In the genomic region with DNA sequence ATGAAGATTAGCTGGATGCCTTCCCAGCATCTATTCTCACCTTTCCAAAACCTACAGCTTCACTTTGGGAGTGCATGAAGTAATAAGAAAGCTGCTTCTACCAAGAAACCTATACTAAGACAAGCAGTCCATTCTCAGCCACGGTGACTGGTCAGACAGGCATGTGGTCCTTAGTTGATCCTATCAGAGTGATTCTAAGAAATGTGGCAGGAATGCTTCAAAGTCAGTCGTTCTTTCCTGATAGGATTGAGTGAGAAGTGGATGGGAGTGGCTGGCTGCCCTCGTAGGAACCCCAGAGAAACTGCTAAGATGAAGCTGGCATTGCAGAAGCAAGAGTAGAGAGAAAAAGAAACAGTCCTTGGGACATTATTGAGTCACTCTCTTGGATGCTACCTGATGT, we compare ENCODE assay signal across 15 cellular contexts. TPM values are rescaled to one million over a fixed set of nuclear protein-coding genes. Genes with fewer than 3 reads are reported as not detected.
DNase-seq lines count a peak whose midpoint lies in the region; TF ChIP-seq lines count a peak whose summit lies in the region.
"Had no signal": no experiment of that assay in that cellular context is flagged by ENCODE, and none has a peak within 500 bp of the region (broad histone marks: within the 10 kb centered on the region; RNA-seq: fewer than 3 reads in every experiment).

No MANE protein-coding gene starts in this region.

- no peak overlapping the region for H3K27ac Mint-ChIP-seq in MCF 10A (ENCODE audit: low read depth, unreplicated experiment)
- H3K27ac Mint-ChIP-seq in activated T-helper 2 cell treated with anti-CD3 and anti-CD28 coated beads, Interferon-gamma antibody, Interleukin-2, Interleukin-4, amounts not matched to agents 10 μg/mL and 5 μg/mL and 100 μg/mL, durations not matched to agents 14 hours and 24 hours and 36 hours: peak overlapping the region; percentile 59
- no peak overlapping the region for H3K27ac Mint-ChIP-seq in activated T-helper 1 cell treated with anti-CD3 and anti-CD28 coated beads, Interleukin-12 subunit alpha, Interleukin-12 subunit beta, Interleukin-2, Interleukin-4 antibody, amounts not matched to agents 30 ng/mL and 10 ng/mL and 1 ng/mL, durations not matched to agents 14 hours and 24 hours and 36 hours
- H3K27ac Mint-ChIP-seq: CD8-positive, alpha-beta memory T cell had no signal

- peaks cover 15% of the 10 kb centered on the region for H3K9me3 Mint-ChIP-seq in MCF 10A (ENCODE audit: unreplicated experiment)
- peaks cover 6% of the 10 kb centered on the region for H3K9me3 Mint-ChIP-seq in activated T-helper 2 cell treated with anti-CD3 and anti-CD28 coated beads, Interferon-gamma antibody, Interleukin-2, Interleukin-4, amounts not matched to agents 10 μg/mL and 5 μg/mL and 100 μg/mL, durations not matched to agents 14 hours and 24 hours and 36 hours
- H3K9me3 Mint-ChIP-seq in activated T-helper 1 cell treated with anti-CD3 and anti-CD28 coated beads, Interleukin-12 subunit alpha, Interleukin-12 subunit beta, Interleukin-2, Interleukin-4 antibody, amounts not matched to agents 30 ng/mL and 10 ng/mL and 1 ng/mL, durations not matched to agents 14 hours and 24 hours and 36 hours: peaks cover 13% of the 10 kb centered on the region

- intact Hi-C loops in mammary epithelial cell (cut with micrococcal nuclease): no loop called here
- intact Hi-C loops in MCF 10A (cut with micrococcal nuclease): no loop called here
- intact Hi-C loops in activated T-helper 2 cell treated with anti-CD3 and anti-CD28 coated beads, Interferon-gamma antibody, Interleukin-2, Interleukin-4, amounts not matched to agents 10 μg/mL and 5 μg/mL and 100 μg/mL, durations not matched to agents 14 hours and 24 hours and 36 hours (cut with micrococcal nuclease): no loop called here
- intact Hi-C loops in activated T-helper 1 cell treated with anti-CD3 and anti-CD28 coated beads, Interleukin-12 subunit alpha, Interleukin-12 subunit beta, Interleukin-2, Interleukin-4 antibody, amounts not matched to agents 30 ng/mL and 10 ng/mL and 1 ng/mL, durations not matched to agents 14 hours and 24 hours and 36 hours (cut with micrococcal nuclease): no loop called here
- intact Hi-C loops in dorsolateral prefrontal cortex (cut with DNase I): no loop called here

- no peak overlapping the region for H3K4me3 Mint-ChIP-seq in MCF 10A (ENCODE audit: unreplicated experiment)
- H3K4me3 Mint-ChIP-seq in activated T-helper 2 cell treated with anti-CD3 and anti-CD28 coated beads, Interferon-gamma antibody, Interleukin-2, Interleukin-4, amounts not matched to agents 10 μg/mL and 5 μg/mL and 100 μg/mL, durations not matched to agents 14 hours and 24 hours and 36 hours (ENCODE audit: low read depth): no peak overlapping the region
- H3K4me3 Mint-ChIP-seq in activated T-helper 1 cell treated with anti-CD3 and anti-CD28 coated beads, Interleukin-12 subunit alpha, Interleukin-12 subunit beta, Interleukin-2, Interleukin-4 antibody, amounts not matched to agents 30 ng/mL and 10 ng/mL and 1 ng/mL, durations not matched to agents 14 hours and 24 hours and 36 hours: no peak overlapping the region

- no peaks in the 10 kb centered on the region for H3K27me3 Mint-ChIP-seq in MCF 10A (ENCODE audit: insufficient read depth, unreplicated experiment)
- H3K27me3 Mint-ChIP-seq in activated T-helper 2 cell treated with anti-CD3 and anti-CD28 coated beads, Interferon-gamma antibody, Interleukin-2, Interleukin-4, amounts not matched to agents 10 μg/mL and 5 μg/mL and 100 μg/mL, durations not matched to agents 14 hours and 24 hours and 36 hours (ENCODE audit: low read depth): no peaks in the 10 kb centered on the region
- H3K27me3 Mint-ChIP-seq in activated T-helper 1 cell treated with anti-CD3 and anti-CD28 coated beads, Interleukin-12 subunit alpha, Interleukin-12 subunit beta, Interleukin-2, Interleukin-4 antibody, amounts not matched to agents 30 ng/mL and 10 ng/mL and 1 ng/mL, durations not matched to agents 14 hours and 24 hours and 36 hours (ENCODE audit: insufficient read depth): peaks cover 2% of the 10 kb centered on the region

- 59% methylated on average over 3 of the region's 3 CpGs for WGBS in mammary epithelial cell (ENCODE audit: low coverage, missing lambda C conversion rate)

- H3K27me3 ChIP-seq in mammary epithelial cell (ENCODE audit: insufficient read depth, low read length) (no peaks in the 10 kb centered on the region), dorsolateral prefrontal cortex (peaks cover 0 to 61% (median 15%) of the 10 kb centered on the region in 45 donors)
- H3K27me3 ChIP-seq: BLaER1 had no signal

- H3K36me3 ChIP-seq in mammary epithelial cell (ENCODE audit: insufficient read depth, low read length): no peaks in the 10 kb centered on the region
- H3K36me3 ChIP-seq: BLaER1 had no signal

- no peaks in the 10 kb centered on the region for H4K20me1 ChIP-seq in mammary epithelial cell (ENCODE audit: insufficient read depth, low read length)
- H4K20me1 ChIP-seq: BLaER1 had no signal

- H3K4me1 Mint-ChIP-seq in MCF 10A (ENCODE audit: insufficient read depth, unreplicated experiment): peaks cover 25% of the 10 kb centered on the region
- peaks cover 40% of the 10 kb centered on the region for H3K4me1 Mint-ChIP-seq in activated T-helper 2 cell treated with anti-CD3 and anti-CD28 coated beads, Interferon-gamma antibody, Interleukin-2, Interleukin-4, amounts not matched to agents 10 μg/mL and 5 μg/mL and 100 μg/mL, durations not matched to agents 14 hours and 24 hours and 36 hours (ENCODE audit: low read depth)
- peaks cover 19% of the 10 kb centered on the region for H3K4me1 Mint-ChIP-seq in activated T-helper 1 cell treated with anti-CD3 and anti-CD28 coated beads, Interleukin-12 subunit alpha, Interleukin-12 subunit beta, Interleukin-2, Interleukin-4 antibody, amounts not matched to agents 30 ng/mL and 10 ng/mL and 1 ng/mL, durations not matched to agents 14 hours and 24 hours and 36 hours (ENCODE audit: low read depth)

- H3K4me2 ChIP-seq in mammary epithelial cell (ENCODE audit: insufficient read depth, low read depth, low read length): no peak overlapping the region
- H3K4me2 ChIP-seq: BLaER1 had no signal

- no peak overlapping the region for H3K27ac ChIP-seq in mammary epithelial cell (ENCODE audit: insufficient read depth, low read depth, low read length)
- no peak overlapping the region for H3K27ac ChIP-seq in dorsolateral prefrontal cortex
- H3K27ac ChIP-seq: BLaER1 had no signal

- POLR2A ChIA-PET in MCF 10A (lab: Yijun Ruan, JAX) (interaction anchor here (0.5 to 1.6 kb wide), 3 partner anchors 14 to 125 kb away, joined by 4 to 5 read pairs (median 5); no protein-coding TSS in a partner anchor), GM10248 (lab: Yijun Ruan, JAX) (no interaction called here)

- H3K9me3 ChIP-seq in mammary epithelial cell (replicated peaks; ENCODE audit: insufficient read depth, low read length): no peaks in the 10 kb centered on the region
- H3K9me3 ChIP-seq: BLaER1 had no signal

- dilution Hi-C loops in mammary epithelial cell (cut with HindIII; ENCODE audit: low sequenced_read_pairs): no loop called here

- in situ Hi-C loops in mammary epithelial cell (cut with MboI; ENCODE audit: low sequenced_read_pairs in 2 of 2): no loop called here

- no peak overlapping the region for H3K9ac ChIP-seq in mammary epithelial cell (ENCODE audit: insufficient read depth, low read length)
- H3K9ac ChIP-seq: BLaER1 had no signal

- H3K36me3 Mint-ChIP-seq in MCF 10A (ENCODE audit: insufficient read depth, unreplicated experiment): no peaks in the 10 kb centered on the region
- peaks cover 3% of the 10 kb centered on the region for H3K36me3 Mint-ChIP-seq in activated T-helper 2 cell treated with anti-CD3 and anti-CD28 coated beads, Interferon-gamma antibody, Interleukin-2, Interleukin-4, amounts not matched to agents 10 μg/mL and 5 μg/mL and 100 μg/mL, durations not matched to agents 14 hours and 24 hours and 36 hours (ENCODE audit: low read depth)
- H3K36me3 Mint-ChIP-seq in activated T-helper 1 cell treated with anti-CD3 and anti-CD28 coated beads, Interleukin-12 subunit alpha, Interleukin-12 subunit beta, Interleukin-2, Interleukin-4 antibody, amounts not matched to agents 30 ng/mL and 10 ng/mL and 1 ng/mL, durations not matched to agents 14 hours and 24 hours and 36 hours (ENCODE audit: low read depth): peaks cover 5% of the 10 kb centered on the region

- TF ChIP-seq CTCF in mammary epithelial cell (conservative IDR thresholded peaks at IDR 0.05 in 1 of 2, IDR thresholded peaks at IDR 0.05 in 1 of 2; ENCODE audit: extremely low read depth in 1 of 2, insufficient read depth in 1 of 2, low read depth in 1 of 2, low read length in 2 of 2): no peak
- TF ChIP-seq CTCF in MCF 10A (IDR thresholded peaks at IDR 0.05; ENCODE audit: unreplicated experiment): no peak
- TF ChIP-seq CTCF in GM10248 (IDR thresholded peaks at IDR 0.05; ENCODE audit: control extremely low read depth, extremely low read depth, low read depth, missing control alignments): no peak
- TF ChIP-seq CTCF in dorsolateral prefrontal cortex (IDR thresholded peaks at IDR 0.05 in 54 of 56, conservative IDR thresholded peaks at IDR 0.05 in 2 of 56; ENCODE audit: low read depth in 1 of 56, partially characterized antibody in 56 of 56): no peak

- CTCF ChIA-PET in mammary epithelial cell (lab: Charles Lee; ENCODE audit: low non-redundant PET): no interaction called here
- CTCF ChIA-PET in MCF 10A (lab: Yijun Ruan, JAX): no interaction called here
- CTCF ChIA-PET in GM10248 (lab: Yijun Ruan, JAX): interaction anchor here (0.8 to 1.8 kb wide), 4 partner anchors 9 to 103 kb away, joined by 3 to 5 read pairs (median 3); no protein-coding TSS in a partner anchor

- BruUV-seq in mammary epithelial cell (replicated peaks; lab: Mats Ljungman, UMichigan) (no TSS peak), MCF 10A (replicated peaks; lab: Mats Ljungman, UMichigan) (no TSS peak)

- H2AFZ ChIP-seq in mammary epithelial cell (ENCODE audit: low read depth, low read length): no peak overlapping the region

- H3K79me2 ChIP-seq in mammary epithelial cell (ENCODE audit: insufficient read depth, low read length): no peaks in the 10 kb centered on the region

- DNase-seq in mammary epithelial cell: peak; percentile 37
- no peak for DNase-seq in MCF 10A (ENCODE audit: unreplicated experiment)
- DNase-seq in activated T-helper 2 cell treated with anti-CD3 and anti-CD28 coated beads, Interferon-gamma antibody, Interleukin-2, Interleukin-4, amounts not matched to agents 10 μg/mL and 5 μg/mL and 100 μg/mL, durations not matched to agents 14 hours and 24 hours and 36 hours (ENCODE audit: low spot score): no peak
- DNase-seq in kidney tubule cell (ENCODE audit: low spot score): peak; percentile 30
- DNase-seq in medulla oblongata (ENCODE audit: extremely low spot score): no peak
- no peak for DNase-seq in activated T-helper 1 cell treated with anti-CD3 and anti-CD28 coated beads, Interleukin-12 subunit alpha, Interleukin-12 subunit beta, Interleukin-2, Interleukin-4 antibody, amounts not matched to agents 30 ng/mL and 10 ng/mL and 1 ng/mL, durations not matched to agents 14 hours and 24 hours and 36 hours (ENCODE audit: low spot score)
- no peak for DNase-seq in GM10248 (ENCODE audit: extremely low spot score)
- DNase-seq in dorsolateral prefrontal cortex: no peak
- DNase-seq: CD8-positive, alpha-beta memory T cell; NCI-H1105 treated with DMSO at 0.1 percent for 48 hours; NCI-H187; NCI-H345; NCI-H69; RPMI8226 had no signal

- H3K4me3 ChIP-seq in mammary epithelial cell (replicated peaks in 1 of 3; ENCODE audit: insufficient read depth in 1 of 3, low read depth in 2 of 3, low read length in 3 of 3): no peak overlapping the region
- H3K4me3 ChIP-seq in dorsolateral prefrontal cortex: no peak overlapping the region
- H3K4me3 ChIP-seq: BLaER1 had no signal

- H3K4me1 ChIP-seq in mammary epithelial cell (ENCODE audit: insufficient read depth, low read length): peaks cover 27% of the 10 kb centered on the region
- H3K4me1 ChIP-seq: BLaER1 had no signal

RNA-seq across cellular contexts. Expression of a gene that starts 16.6 kb away (rescaled TPM):
- total RNA-seq in mammary epithelial cell (not detected), MCF 10A (2022) (not detected in 2 replicates), dorsolateral prefrontal cortex (not detected)
- polyA plus RNA-seq in mammary epithelial cell: not detected
- not detected for polyA minus RNA-seq in mammary epithelial cell
- 11.8 and 12.7 TPM in 2 replicates for total RNA-seq in activated T-helper 2 cell treated with anti-CD3 and anti-CD28 coated beads, Interferon-gamma antibody, Interleukin-2, Interleukin-4, amounts not matched to agents 10 μg/mL and 5 μg/mL and 100 μg/mL, durations not matched to agents 14 hours and 24 hours and 36 hours
- 1.2 and 1.3 TPM in 2 replicates for total RNA-seq in activated T-helper 1 cell treated with anti-CD3 and anti-CD28 coated beads, Interleukin-12 subunit alpha, Interleukin-12 subunit beta, Interleukin-2, Interleukin-4 antibody, amounts not matched to agents 30 ng/mL and 10 ng/mL and 1 ng/mL, durations not matched to agents 14 hours and 24 hours and 36 hours

Comparison
In these comparisons a context has a peak if more than half of its experiments do, and no peak if none do; other contexts are left out.
1. DNase-seq: peak in mammary epithelial cell (single experiment) and kidney tubule cell (single experiment); none in MCF 10A (single experiment), activated T-helper 2 cell treated with anti-CD3 and anti-CD28 coated beads, Interferon-gamma antibody, Interleukin-2, Interleukin-4, amounts not matched to agents 10 μg/mL and 5 μg/mL and 100 μg/mL, durations not matched to agents 14 hours and 24 hours and 36 hours (single experiment), medulla oblongata (single experiment), activated T-helper 1 cell treated with anti-CD3 and anti-CD28 coated beads, Interleukin-12 subunit alpha, Interleukin-12 subunit beta, Interleukin-2, Interleukin-4 antibody, amounts not matched to agents 30 ng/mL and 10 ng/mL and 1 ng/mL, durations not matched to agents 14 hours and 24 hours and 36 hours (single experiment), GM10248 (single experiment) and dorsolateral prefrontal cortex (0 of 10).